In genomic region chr13:113297370-113297871, GRCh38 we compare ENCODE assay signal across 8 cellular contexts.
A peak's percentile ranks its signal among the peaks of the same experiment; 100 is the strongest.
DNase-seq lines count a peak whose midpoint lies in the region; ATAC-seq and TF ChIP-seq lines count a peak whose summit lies in the region.

No MANE protein-coding gene starts in this region.

- peaks cover 2% of the 10 kb centered on the region for H3K4me1 ChIP-seq in iPS-15b (ENCODE audit: control insufficient read depth, insufficient read depth, low read length)

- no peaks in the 10 kb centered on the region for H3K9me3 ChIP-seq in iPS-15b (ENCODE audit: control insufficient read depth, insufficient read depth, low read length)

- H3K4me1 Mint-ChIP-seq in activated naive CD4-positive, alpha-beta T cell treated with anti-CD3 and anti-CD28 coated beads, Interleukin-2, amount 10 ng/mL, durations not matched to agents 7 days and 5 days, result peaks cover 30% of the 10 kb centered on the region

- peak overlapping the region; percentile 93 for H3K27ac Mint-ChIP-seq in activated naive CD4-positive, alpha-beta T cell treated with anti-CD3 and anti-CD28 coated beads, Interleukin-2, amount 10 ng/mL, durations not matched to agents 7 days and 5 days

- H3K36me3 ChIP-seq in iPS-15b (ENCODE audit: control insufficient read depth, insufficient read depth, low read length), result no peaks in the 10 kb centered on the region

- H3K9ac ChIP-seq in iPS-15b (ENCODE audit: low read depth, low read length), result peak overlapping the region; percentile 88

- no peak for TF ChIP-seq CTCF in HFF-Myc (IDR thresholded peaks at IDR 0.05; ENCODE audit: low read depth, low read length, missing control alignments)

- H3K36me3 Mint-ChIP-seq in activated naive CD4-positive, alpha-beta T cell treated with anti-CD3 and anti-CD28 coated beads, Interleukin-2, amount 10 ng/mL, durations not matched to agents 7 days and 5 days, result peaks cover 9% of the 10 kb centered on the region

- H3K9me3 Mint-ChIP-seq in activated naive CD4-positive, alpha-beta T cell treated with anti-CD3 and anti-CD28 coated beads, Interleukin-2, amount 10 ng/mL, durations not matched to agents 7 days and 5 days, result peaks cover 4% of the 10 kb centered on the region

- H3K27me3 ChIP-seq in iPS-15b (ENCODE audit: control insufficient read depth, insufficient read depth, low read length), result peaks cover 2% of the 10 kb centered on the region

- CTCF ChIA-PET in activated naive CD4-positive, alpha-beta T cell treated with anti-CD3 and anti-CD28 coated beads, Interleukin-2, amount 10 ng/mL, durations not matched to agents 7 days and 5 days (lab: Charles Lee), result interaction anchor here (1.2 to 1.6 kb wide), 2 partner anchors 96 to 192 kb away, joined by 3 read pairs; no protein-coding TSS in a partner anchor

- H3K4me3 Mint-ChIP-seq in activated naive CD4-positive, alpha-beta T cell treated with anti-CD3 and anti-CD28 coated beads, Interleukin-2, amount 10 ng/mL, durations not matched to agents 7 days and 5 days, result peak overlapping the region; percentile 85

- H3K27me3 Mint-ChIP-seq in activated naive CD4-positive, alpha-beta T cell treated with anti-CD3 and anti-CD28 coated beads, Interleukin-2, amount 10 ng/mL, durations not matched to agents 7 days and 5 days, result peaks cover 32% of the 10 kb centered on the region

- H3K4me3 ChIP-seq in HFF-Myc (replicated peaks; ENCODE audit: low read depth, low read length), result peak overlapping the region; percentile 98
- peak overlapping the region; percentile 88 for H3K4me3 ChIP-seq in iPS-15b (ENCODE audit: low read depth, low read length)

- peak; percentile 25 for ATAC-seq in GM18499 (IDR thresholded peaks at IDR 0.05; ENCODE audit: insufficient read depth, unreplicated experiment)

- DNase-seq in HFF-Myc (ENCODE audit: extremely low read depth, low read depth) (no peak), OCI-M1 (lab: John Stamatoyannopoulos, UW) (peak; percentile 31), NCI-H1436 (lab: John Stamatoyannopoulos, UW) (no peak), DMS79 (lab: John Stamatoyannopoulos, UW) (no peak)
- peak; percentile 69 for DNase-seq in activated naive CD4-positive, alpha-beta T cell treated with anti-CD3 and anti-CD28 coated beads, Interleukin-2, amount 10 ng/mL, durations not matched to agents 7 days and 5 days
- peak; percentile 40 for DNase-seq in stimulated activated CD4-positive, alpha-beta T cell treated with anti-CD3 and anti-CD28 coated beads, Interleukin-1b, Interleukin-23, amount 100 ng/mL, for 48 hours

Comparison
In these comparisons a context has a peak if more than half of its experiments do, and no peak if none do; other contexts are left out.
1. DNase-seq: peak in OCI-M1 (single experiment), activated naive CD4-positive, alpha-beta T cell treated with anti-CD3 and anti-CD28 coated beads, Interleukin-2, amount 10 ng/mL, durations not matched to agents 7 days and 5 days (single experiment) and stimulated activated CD4-positive, alpha-beta T cell treated with anti-CD3 and anti-CD28 coated beads, Interleukin-1b, Interleukin-23, amount 100 ng/mL, for 48 hours (single experiment); none in HFF-Myc (single experiment), NCI-H1436 (single experiment) and DMS79 (single experiment).